1 cellular context compared by ENCODE assay signal in the genomic region with DNA sequence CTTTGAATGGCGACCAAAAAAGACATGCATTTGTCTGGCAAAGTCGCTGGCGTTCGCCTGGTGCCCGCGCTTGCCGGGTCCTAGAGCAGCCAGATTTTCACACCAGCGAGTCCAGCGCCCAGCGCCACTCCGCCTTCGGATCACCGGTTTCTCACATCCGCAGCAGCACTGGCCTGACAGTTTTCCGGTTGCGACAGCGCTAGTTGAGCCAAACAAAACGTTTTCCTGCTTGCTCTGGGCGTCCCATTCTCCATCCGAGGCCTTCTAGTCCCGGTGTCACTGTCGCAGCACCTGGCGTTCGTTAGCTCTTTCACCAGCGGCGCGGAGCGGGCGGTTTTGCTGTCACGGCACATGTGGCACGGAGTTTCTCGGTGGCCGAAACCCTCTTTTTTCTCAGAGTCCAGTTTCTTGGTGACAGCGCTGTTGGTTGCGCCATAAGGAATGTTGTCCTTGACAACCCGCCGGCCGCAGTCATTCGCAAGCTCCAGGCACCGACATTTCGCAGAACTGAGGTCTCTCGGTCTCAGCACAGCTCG.
TF ChIP-seq lines count a peak whose summit lies in the region.

No MANE protein-coding gene starts in this region.

TF ChIP-seq in K562, 482 proteins besides CTCF, POLR2A, EP300 and RAD21 (continued from another document and continues in another):
- no peak for TF ChIP-seq RERE (CRISPR knock-in tag; IDR thresholded peaks at IDR 0.05; ENCODE audit: borderline replicate concordance)
- no peak for TF ChIP-seq ZNF445 (CRISPR knock-in tag; IDR thresholded peaks at IDR 0.05; ENCODE audit: low read depth)
- TF ChIP-seq ZNF347 (CRISPR knock-in tag; IDR thresholded peaks at IDR 0.05; ENCODE audit: low read depth) = no peak
- peak; percentile 87; the same call in 1 of the 2 replicates for TF ChIP-seq RBFOX2 (IDR thresholded peaks at IDR 0.05; ENCODE audit: low read depth, low read length)
- peak; percentile 71 for TF ChIP-seq TAF1 (IDR thresholded peaks at IDR 0.05; ENCODE audit: control insufficient read depth, extremely low read depth, insufficient read depth, low read length, severe bottlenecking)
- peak; percentile 64; the same call in 1 of the 2 replicates for TF ChIP-seq DMBX1 (CRISPR knock-in tag; IDR thresholded peaks at IDR 0.05; ENCODE audit: borderline replicate concordance)
- no peak for TF ChIP-seq SMARCC2 (IDR thresholded peaks at IDR 0.05; ENCODE audit: low read depth)
- TF ChIP-seq EHMT2 (IDR thresholded peaks at IDR 0.05) = no peak
- peak; percentile 71 for TF ChIP-seq GABPA (tag; conservative IDR thresholded peaks at IDR 0.05; ENCODE audit: low read depth)
- TF ChIP-seq SAFB2 (IDR thresholded peaks at IDR 0.05; ENCODE audit: borderline replicate concordance, low read depth, low read length, severe bottlenecking) = no peak
- TF ChIP-seq FOXM1 (IDR thresholded peaks at IDR 0.05; ENCODE audit: low read depth) = no peak
- TF ChIP-seq FOXM1 (CRISPR knock-in tag; IDR thresholded peaks at IDR 0.05; ENCODE audit: low read depth) = no peak
- TF ChIP-seq XRCC4 (IDR thresholded peaks at IDR 0.05; ENCODE audit: extremely low read depth, insufficient read depth, insufficient read length) = no peak
- no peak for TF ChIP-seq E2F8 (IDR thresholded peaks at IDR 0.05; ENCODE audit: low read depth, partially characterized antibody)
- TF ChIP-seq, protein P1, sequence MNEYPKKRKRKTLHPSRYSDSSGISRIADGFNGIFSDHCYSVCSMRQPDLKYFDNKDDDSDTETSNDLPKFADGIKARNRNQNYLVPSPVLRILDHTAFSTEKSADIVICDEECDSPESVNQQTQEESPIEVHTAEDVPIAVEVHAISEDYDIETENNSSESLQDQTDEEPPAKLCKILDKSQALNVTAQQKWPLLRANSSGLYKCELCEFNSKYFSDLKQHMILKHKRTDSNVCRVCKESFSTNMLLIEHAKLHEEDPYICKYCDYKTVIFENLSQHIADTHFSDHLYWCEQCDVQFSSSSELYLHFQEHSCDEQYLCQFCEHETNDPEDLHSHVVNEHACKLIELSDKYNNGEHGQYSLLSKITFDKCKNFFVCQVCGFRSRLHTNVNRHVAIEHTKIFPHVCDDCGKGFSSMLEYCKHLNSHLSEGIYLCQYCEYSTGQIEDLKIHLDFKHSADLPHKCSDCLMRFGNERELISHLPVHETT (CRISPR knock-in tag; conservative IDR thresholded peaks at IDR 0.05 in 1 of 2, IDR thresholded peaks at IDR 0.05 in 1 of 2) = 0 out of 4 replicates have a peak, but pooled peaks of 1 of the 2 experiments have one; percentile 23
- TF ChIP-seq PTBP1 (IDR thresholded peaks at IDR 0.05; ENCODE audit: low read depth, low read length) = no peak
- no peak for TF ChIP-seq GATAD2B (IDR thresholded peaks at IDR 0.05; ENCODE audit: borderline replicate concordance)
- no peak for TF ChIP-seq GATAD2A (IDR thresholded peaks at IDR 0.05)
- TF ChIP-seq STAT5A (IDR thresholded peaks at IDR 0.05; ENCODE audit: borderline replicate concordance, low read length) = no peak
- no peak for TF ChIP-seq SREBF2 (CRISPR knock-in tag; IDR thresholded peaks at IDR 0.05)
- peak; percentile 13; the same call in 1 of the 2 replicates for TF ChIP-seq MBD2 (IDR thresholded peaks at IDR 0.05; ENCODE audit: borderline replicate concordance, low read depth)
- no peak for TF ChIP-seq TAF15 (IDR thresholded peaks at IDR 0.05; ENCODE audit: low read depth, low read length)
- TF ChIP-seq HDAC8 (tag; IDR thresholded peaks at IDR 0.05) = no peak
- no peak for TF ChIP-seq SP1 (CRISPR knock-in tag; IDR thresholded peaks at IDR 0.05)
- no peak for TF ChIP-seq ZNF134 (CRISPR knock-in tag; conservative IDR thresholded peaks at IDR 0.05)
- TF ChIP-seq XRCC5 (IDR thresholded peaks at IDR 0.05; ENCODE audit: low read depth, low read length) = no peak
- peak; percentile 27; the same call in 1 of the 2 replicates for TF ChIP-seq CTBP1 (IDR thresholded peaks at IDR 0.05; ENCODE audit: borderline replicate concordance)
- TF ChIP-seq ZNF778 (CRISPR knock-in tag; IDR thresholded peaks at IDR 0.05) = no peak
- no peak for TF ChIP-seq PHB (CRISPR knock-in tag; IDR thresholded peaks at IDR 0.05)
- no peak for TF ChIP-seq CBFB (CRISPR knock-in tag; IDR thresholded peaks at IDR 0.05)
- TF ChIP-seq, protein P2, sequence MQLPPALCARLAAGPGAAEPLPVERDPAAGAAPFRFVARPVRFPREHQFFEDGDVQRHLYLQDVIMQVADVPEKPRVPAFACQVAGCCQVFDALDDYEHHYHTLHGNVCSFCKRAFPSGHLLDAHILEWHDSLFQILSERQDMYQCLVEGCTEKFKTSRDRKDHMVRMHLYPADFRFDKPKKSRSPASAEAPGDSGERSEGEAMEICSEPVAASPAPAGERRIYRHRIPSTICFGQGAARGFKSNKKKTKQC (CRISPR knock-in tag; IDR thresholded peaks at IDR 0.05) = peak; percentile 73
- peak; percentile 73 to 86 for TF ChIP-seq E2F6 (IDR thresholded peaks at IDR 0.05; ENCODE audit: borderline replicate concordance in 1 of 2, extremely low read depth in 1 of 2, insufficient read depth in 1 of 2, insufficient read length in 1 of 2, low read depth in 1 of 2, low read length in 1 of 2, poor library complexity in 1 of 2, severe bottlenecking in 1 of 2)
- TF ChIP-seq, protein P3, sequence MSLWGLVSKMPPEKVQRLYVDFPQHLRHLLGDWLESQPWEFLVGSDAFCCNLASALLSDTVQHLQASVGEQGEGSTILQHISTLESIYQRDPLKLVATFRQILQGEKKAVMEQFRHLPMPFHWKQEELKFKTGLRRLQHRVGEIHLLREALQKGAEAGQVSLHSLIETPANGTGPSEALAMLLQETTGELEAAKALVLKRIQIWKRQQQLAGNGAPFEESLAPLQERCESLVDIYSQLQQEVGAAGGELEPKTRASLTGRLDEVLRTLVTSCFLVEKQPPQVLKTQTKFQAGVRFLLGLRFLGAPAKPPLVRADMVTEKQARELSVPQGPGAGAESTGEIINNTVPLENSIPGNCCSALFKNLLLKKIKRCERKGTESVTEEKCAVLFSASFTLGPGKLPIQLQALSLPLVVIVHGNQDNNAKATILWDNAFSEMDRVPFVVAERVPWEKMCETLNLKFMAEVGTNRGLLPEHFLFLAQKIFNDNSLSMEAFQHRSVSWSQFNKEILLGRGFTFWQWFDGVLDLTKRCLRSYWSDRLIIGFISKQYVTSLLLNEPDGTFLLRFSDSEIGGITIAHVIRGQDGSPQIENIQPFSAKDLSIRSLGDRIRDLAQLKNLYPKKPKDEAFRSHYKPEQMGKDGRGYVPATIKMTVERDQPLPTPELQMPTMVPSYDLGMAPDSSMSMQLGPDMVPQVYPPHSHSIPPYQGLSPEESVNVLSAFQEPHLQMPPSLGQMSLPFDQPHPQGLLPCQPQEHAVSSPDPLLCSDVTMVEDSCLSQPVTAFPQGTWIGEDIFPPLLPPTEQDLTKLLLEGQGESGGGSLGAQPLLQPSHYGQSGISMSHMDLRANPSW (CRISPR knock-in tag; IDR thresholded peaks at IDR 0.05) = no peak
- TF ChIP-seq SAP30 (IDR thresholded peaks at IDR 0.05; ENCODE audit: borderline replicate concordance, insufficient read depth, low read depth, low read length, poor library complexity, severe bottlenecking) = no peak
- peak; percentile 65 for TF ChIP-seq RBBP5 (IDR thresholded peaks at IDR 0.05; ENCODE audit: borderline replicate concordance, insufficient read depth, low read length, poor library complexity, severe bottlenecking)
- no peak for TF ChIP-seq ZSCAN29 (IDR thresholded peaks at IDR 0.05)
- no peak for TF ChIP-seq NCOR1 (IDR thresholded peaks at IDR 0.05)
- no peak for TF ChIP-seq TFAM (CRISPR knock-in tag; conservative IDR thresholded peaks at IDR 0.05)
- peak; percentile 69 for TF ChIP-seq NFRKB (IDR thresholded peaks at IDR 0.05; ENCODE audit: low read depth)
- TF ChIP-seq ZNF830 (CRISPR knock-in tag; IDR thresholded peaks at IDR 0.05) = 0 out of 2 replicates have a peak, but pooled peaks have one; percentile 17
- TF ChIP-seq ZNF655 (CRISPR knock-in tag; IDR thresholded peaks at IDR 0.05) = no peak
- no peak for TF ChIP-seq ZNF507 (tag; conservative IDR thresholded peaks at IDR 0.05)
- TF ChIP-seq SIN3A (IDR thresholded peaks at IDR 0.05; ENCODE audit: borderline replicate concordance in 2 of 2, control insufficient read depth in 1 of 2, low read depth in 2 of 2, low read length in 2 of 2) = peak; percentile 28 to 36; a peak in 2 of 4 replicates
- TF ChIP-seq YBX1 (IDR thresholded peaks at IDR 0.05) = no peak
